18 cellular contexts compared by ENCODE assay signal in genomic region chr7:1058311-1058710, GRCh38. TPM values are rescaled to one million over a fixed set of nuclear protein-coding genes. Genes with fewer than 3 reads are reported as not detected.
"Had no signal": no experiment of that assay in that cellular context is flagged by ENCODE, and none has a peak within 500 bp of the region (broad histone marks: within the 10 kb centered on the region; RNA-seq: fewer than 3 reads in every experiment).

No MANE protein-coding gene starts in this region.

- H3K4me3 Mint-ChIP-seq: activated T-cell treated with anti-CD3 and anti-CD28 coated beads, Interleukin-2, amount 50 U/mL, for 24 hours; T-helper 1 cell treated with Interleukin-12 subunit alpha and Interleukin-12 subunit beta and Interleukin-4 antibody, amounts not matched to agents 30 μg/mL and 1 μg/mL, for 36 hours had no signal

- ATAC-seq: activated naive CD4-positive, alpha-beta T cell treated with anti-CD3 and anti-CD28 coated beads, Interleukin-2, amount 50 U/mL, for 72 hours; heart left ventricle; left lobe of liver; SK-N-SH treated with all-trans-retinoic acid at 6 μM for 48 hours had no signal

- H3K27me3 ChIP-seq: brain microvascular endothelial cell, ovary, tibial artery had no signal

- H3K27ac ChIP-seq: brain microvascular endothelial cell had no signal

- H3K36me3 Mint-ChIP-seq: activated naive CD4-positive, alpha-beta T cell treated with anti-CD3 and anti-CD28 coated beads, Interleukin-2, amount 50 U/mL, for 72 hours had no signal

- DNase-seq: activated CD4-positive, alpha-beta T cell treated with anti-CD3 and anti-CD28 coated beads, Interleukin-2, amount 50 U/mL, for 1 hour; activated effector memory CD4-positive, alpha-beta T cell treated with anti-CD3 and anti-CD28 coated beads, Interleukin-2, amount 50 U/mL, for 16 hours; activated T-cell treated with anti-CD3 and anti-CD28 coated beads, Interleukin-2, amount 50 U/mL, for 24 hours; amniotic stem cell; brain microvascular endothelial cell; cerebellar nuclear complex; foreskin melanocyte; mesendoderm; ovary; stimulated activated CD4-positive, alpha-beta T cell treated with anti-CD3 and anti-CD28 coated beads, Interleukin-15, amount 100 ng/mL, for 24 hours; stimulated activated CD4-positive, alpha-beta T cell treated with anti-CD3 and anti-CD28 coated beads, Interleukin-4, amount 100 ng/mL, for 24 hours; tibial artery had no signal

- H3K27ac Mint-ChIP-seq: activated naive CD4-positive, alpha-beta T cell treated with anti-CD3 and anti-CD28 coated beads, Interleukin-2, amount 50 U/mL, for 72 hours; activated T-cell treated with anti-CD3 and anti-CD28 coated beads, Interleukin-2, amount 50 U/mL, for 24 hours had no signal

- H3K27me3 Mint-ChIP-seq: activated T-cell treated with anti-CD3 and anti-CD28 coated beads, Interleukin-2, amount 50 U/mL, for 24 hours had no signal

- H3K36me3 ChIP-seq: brain microvascular endothelial cell, ovary had no signal

- H3K4me3 ChIP-seq: heart left ventricle, ovary, tibial artery had no signal

- H3K9me3 Mint-ChIP-seq: activated naive CD4-positive, alpha-beta T cell treated with anti-CD3 and anti-CD28 coated beads, Interleukin-2, amount 50 U/mL, for 72 hours; activated T-cell treated with anti-CD3 and anti-CD28 coated beads, Interleukin-2, amount 50 U/mL, for 24 hours; T-helper 1 cell treated with Interleukin-12 subunit alpha and Interleukin-12 subunit beta and Interleukin-4 antibody, amounts not matched to agents 30 μg/mL and 1 μg/mL, for 36 hours had no signal

- H3K9me3 ChIP-seq: heart left ventricle, ovary, tibial artery had no signal

RNA-seq across cellular contexts. Expression of gene GPR146, which starts 14.0 kb away (rescaled TPM):
- polyA plus RNA-seq: neural cell had no signal

RNA-seq across cellular contexts. Expression of gene GPER1, which starts 29.6 kb away (rescaled TPM):
- total RNA-seq: activated naive CD4-positive, alpha-beta T cell treated with anti-CD3 and anti-CD28 coated beads, Interleukin-2, amount 50 U/mL, for 72 hours had no signal
- polyA plus RNA-seq: neural cell had no signal
